17 cellular contexts compared by ENCODE assay signal in genomic region chr2:199111461-199111860, GRCh38.
DNase-seq lines count a peak whose midpoint lies in the region; ATAC-seq and TF ChIP-seq lines count a peak whose summit lies in the region.
"Had no signal": no experiment of that assay in that cellular context is flagged by ENCODE, and none has a peak within 500 bp of the region (broad histone marks: within the 10 kb centered on the region; RNA-seq: fewer than 3 reads in every experiment).

No MANE protein-coding gene starts in this region.

- no peak for TF ChIP-seq POLR2A in NB4 (IDR thresholded peaks at IDR 0.05; ENCODE audit: extremely low read depth, insufficient read length)

- DNase-seq in AG10803 (ENCODE audit: low read depth) (peak; percentile 51), GM04504 (ENCODE audit: low read depth) (peak; percentile 15), NB4 (ENCODE audit: low read depth) (peak; percentile 35), fibroblast of mammary gland (ENCODE audit: low read depth) (peak; percentile 38), RKO (ENCODE audit: low spot score) (no peak), kidney glomerular epithelial cell (lab: John Stamatoyannopoulos, UW) (no peak), T-helper 2 cell (no peak)
- DNase-seq: 8988T; BE2C; C1 segment of cervical spinal cord; Caco-2; CD4-positive, CD25-positive, alpha-beta regulatory T cell; CD8-positive, alpha-beta memory T cell; HFFc6 had no signal

- H3K4me3 ChIP-seq in AG10803 (ENCODE audit: low read length) (no peak overlapping the region), NB4 (ENCODE audit: low read depth, low read length) (no peak overlapping the region), fibroblast of mammary gland (ENCODE audit: control insufficient read depth, low read depth, low read length) (no peak overlapping the region)
- H3K4me3 ChIP-seq: GM23338 had no signal

- no peak for TF ChIP-seq CTCF in AG10803 (conservative IDR thresholded peaks at IDR 0.05; ENCODE audit: low read length)
- TF ChIP-seq CTCF in NB4 (IDR thresholded peaks at IDR 0.05; ENCODE audit: low read depth, low read length) = no peak
- TF ChIP-seq CTCF in fibroblast of mammary gland (conservative IDR thresholded peaks at IDR 0.05; ENCODE audit: control insufficient read depth, insufficient read depth, low read depth, low read length) = no peak

- no peak for ATAC-seq in GM21619 (IDR thresholded peaks at IDR 0.05; ENCODE audit: unreplicated experiment)
- ATAC-seq: GM23338, HCT116 had no signal

Comparison
In these comparisons a context has a peak if more than half of its experiments do, and no peak if none do; other contexts are left out.
1. DNase-seq: peak in AG10803 (single experiment), GM04504 (single experiment), NB4 (single experiment) and fibroblast of mammary gland (single experiment); none in RKO (single experiment), kidney glomerular epithelial cell (single experiment) and T-helper 2 cell (0 of 5).